2 cellular contexts compared by ENCODE assay signal in the genomic region with DNA sequence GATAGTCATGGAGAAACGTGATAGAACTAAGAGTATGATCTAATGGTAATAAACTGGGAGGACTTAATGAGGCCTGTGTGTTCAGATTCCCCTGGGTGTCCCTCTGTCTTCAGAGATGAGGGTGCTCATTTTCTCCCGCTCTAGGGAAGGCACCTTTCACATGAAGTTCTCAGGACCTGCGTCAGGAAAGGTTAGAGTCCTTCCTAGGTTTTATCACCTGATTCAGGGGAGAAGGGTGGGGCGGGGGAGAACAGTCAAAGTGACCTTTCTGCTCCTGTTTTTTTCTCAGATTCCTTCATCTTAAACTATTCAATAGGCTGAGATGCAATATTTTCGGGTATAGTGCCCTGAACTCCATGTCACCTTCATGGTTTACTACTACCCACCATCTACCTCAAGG.
TF ChIP-seq lines count a peak whose summit lies in the region.

No MANE protein-coding gene starts in this region.

TF ChIP-seq in PFSK-1, 5 proteins besides CTCF, POLR2A, EP300 and RAD21 (continued from another document):
- TF ChIP-seq REST (IDR thresholded peaks at IDR 0.05; ENCODE audit: insufficient read depth in 1 of 2, low read depth in 2 of 2, low read length in 2 of 2), result no peak

TF ChIP-seq in GM23338, 12 proteins besides CTCF, POLR2A, EP300 and RAD21 (continued from another document):
- TF ChIP-seq, protein P1, sequence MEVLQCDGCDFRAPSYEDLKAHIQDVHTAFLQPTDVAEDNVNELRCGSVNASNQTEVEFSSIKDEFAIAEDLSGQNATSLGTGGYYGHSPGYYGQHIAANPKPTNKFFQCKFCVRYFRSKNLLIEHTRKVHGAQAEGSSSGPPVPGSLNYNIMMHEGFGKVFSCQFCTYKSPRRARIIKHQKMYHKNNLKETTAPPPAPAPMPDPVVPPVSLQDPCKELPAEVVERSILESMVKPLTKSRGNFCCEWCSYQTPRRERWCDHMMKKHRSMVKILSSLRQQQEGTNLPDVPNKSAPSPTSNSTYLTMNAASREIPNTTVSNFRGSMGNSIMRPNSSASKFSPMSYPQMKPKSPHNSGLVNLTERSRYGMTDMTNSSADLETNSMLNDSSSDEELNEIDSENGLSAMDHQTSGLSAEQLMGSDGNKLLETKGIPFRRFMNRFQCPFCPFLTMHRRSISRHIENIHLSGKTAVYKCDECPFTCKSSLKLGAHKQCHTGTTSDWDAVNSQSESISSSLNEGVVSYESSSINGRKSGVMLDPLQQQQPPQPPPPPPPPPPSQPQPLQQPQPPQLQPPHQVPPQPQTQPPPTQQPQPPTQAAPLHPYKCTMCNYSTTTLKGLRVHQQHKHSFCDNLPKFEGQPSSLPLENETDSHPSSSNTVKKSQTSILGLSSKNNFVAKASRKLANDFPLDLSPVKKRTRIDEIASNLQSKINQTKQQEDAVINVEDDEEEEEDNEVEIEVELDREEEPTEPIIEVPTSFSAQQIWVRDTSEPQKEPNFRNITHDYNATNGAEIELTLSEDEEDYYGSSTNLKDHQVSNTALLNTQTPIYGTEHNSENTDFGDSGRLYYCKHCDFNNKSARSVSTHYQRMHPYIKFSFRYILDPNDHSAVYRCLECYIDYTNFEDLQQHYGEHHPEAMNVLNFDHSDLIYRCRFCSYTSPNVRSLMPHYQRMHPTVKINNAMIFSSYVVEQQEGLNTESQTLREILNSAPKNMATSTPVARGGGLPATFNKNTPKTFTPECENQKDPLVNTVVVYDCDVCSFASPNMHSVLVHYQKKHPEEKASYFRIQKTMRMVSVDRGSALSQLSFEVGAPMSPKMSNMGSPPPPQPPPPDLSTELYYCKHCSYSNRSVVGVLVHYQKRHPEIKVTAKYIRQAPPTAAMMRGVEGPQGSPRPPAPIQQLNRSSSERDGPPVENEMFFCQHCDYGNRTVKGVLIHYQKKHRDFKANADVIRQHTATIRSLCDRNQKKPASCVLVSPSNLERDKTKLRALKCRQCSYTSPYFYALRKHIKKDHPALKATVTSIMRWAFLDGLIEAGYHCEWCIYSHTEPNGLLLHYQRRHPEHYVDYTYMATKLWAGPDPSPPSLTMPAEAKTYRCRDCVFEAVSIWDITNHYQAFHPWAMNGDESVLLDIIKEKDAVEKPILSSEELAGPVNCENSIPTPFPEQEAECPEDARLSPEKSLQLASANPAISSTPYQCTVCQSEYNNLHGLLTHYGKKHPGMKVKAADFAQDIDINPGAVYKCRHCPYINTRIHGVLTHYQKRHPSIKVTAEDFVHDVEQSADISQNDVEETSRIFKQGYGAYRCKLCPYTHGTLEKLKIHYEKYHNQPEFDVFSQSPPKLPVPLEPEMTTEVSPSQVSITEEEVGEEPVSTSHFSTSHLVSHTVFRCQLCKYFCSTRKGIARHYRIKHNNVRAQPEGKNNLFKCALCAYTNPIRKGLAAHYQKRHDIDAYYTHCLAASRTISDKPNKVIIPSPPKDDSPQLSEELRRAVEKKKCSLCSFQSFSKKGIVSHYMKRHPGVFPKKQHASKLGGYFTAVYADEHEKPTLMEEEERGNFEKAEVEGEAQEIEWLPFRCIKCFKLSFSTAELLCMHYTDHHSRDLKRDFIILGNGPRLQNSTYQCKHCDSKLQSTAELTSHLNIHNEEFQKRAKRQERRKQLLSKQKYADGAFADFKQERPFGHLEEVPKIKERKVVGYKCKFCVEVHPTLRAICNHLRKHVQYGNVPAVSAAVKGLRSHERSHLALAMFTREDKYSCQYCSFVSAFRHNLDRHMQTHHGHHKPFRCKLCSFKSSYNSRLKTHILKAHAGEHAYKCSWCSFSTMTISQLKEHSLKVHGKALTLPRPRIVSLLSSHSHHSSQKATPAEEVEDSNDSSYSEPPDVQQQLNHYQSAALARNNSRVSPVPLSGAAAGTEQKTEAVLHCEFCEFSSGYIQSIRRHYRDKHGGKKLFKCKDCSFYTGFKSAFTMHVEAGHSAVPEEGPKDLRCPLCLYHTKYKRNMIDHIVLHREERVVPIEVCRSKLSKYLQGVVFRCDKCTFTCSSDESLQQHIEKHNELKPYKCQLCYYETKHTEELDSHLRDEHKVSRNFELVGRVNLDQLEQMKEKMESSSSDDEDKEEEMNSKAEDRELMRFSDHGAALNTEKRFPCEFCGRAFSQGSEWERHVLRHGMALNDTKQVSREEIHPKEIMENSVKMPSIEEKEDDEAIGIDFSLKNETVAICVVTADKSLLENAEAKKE (CRISPR knock-in tag; IDR thresholded peaks at IDR 0.05), result no peak
- TF ChIP-seq EZH2 (IDR thresholded peaks at IDR 0.05; ENCODE audit: low read depth, unreplicated experiment), result no peak
- no peak for TF ChIP-seq REST (IDR thresholded peaks at IDR 0.05; ENCODE audit: unreplicated experiment)
- TF ChIP-seq ZNF114 (CRISPR knock-in tag; IDR thresholded peaks at IDR 0.05), result no peak
- no peak for TF ChIP-seq POLR2AphosphoS5 (IDR thresholded peaks at IDR 0.05; ENCODE audit: low read depth)
- no peak for TF ChIP-seq ZNF331 (CRISPR knock-in tag; IDR thresholded peaks at IDR 0.05; ENCODE audit: low read depth)
- no peak for TF ChIP-seq EZH2phosphoT487 (IDR thresholded peaks at IDR 0.05; ENCODE audit: unreplicated experiment)
- TF ChIP-seq, protein P2, sequence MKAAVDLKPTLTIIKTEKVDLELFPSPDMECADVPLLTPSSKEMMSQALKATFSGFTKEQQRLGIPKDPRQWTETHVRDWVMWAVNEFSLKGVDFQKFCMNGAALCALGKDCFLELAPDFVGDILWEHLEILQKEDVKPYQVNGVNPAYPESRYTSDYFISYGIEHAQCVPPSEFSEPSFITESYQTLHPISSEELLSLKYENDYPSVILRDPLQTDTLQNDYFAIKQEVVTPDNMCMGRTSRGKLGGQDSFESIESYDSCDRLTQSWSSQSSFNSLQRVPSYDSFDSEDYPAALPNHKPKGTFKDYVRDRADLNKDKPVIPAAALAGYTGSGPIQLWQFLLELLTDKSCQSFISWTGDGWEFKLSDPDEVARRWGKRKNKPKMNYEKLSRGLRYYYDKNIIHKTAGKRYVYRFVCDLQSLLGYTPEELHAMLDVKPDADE (IDR thresholded peaks at IDR 0.05), result no peak
- no peak for TF ChIP-seq JUNB (IDR thresholded peaks at IDR 0.05; ENCODE audit: unreplicated experiment)
- TF ChIP-seq CREB1 (CRISPR knock-in tag; IDR thresholded peaks at IDR 0.05; ENCODE audit: low read depth), result no peak
